Comparison of ENCODE assay signal across 8 cellular contexts in genomic region chr7:37920619-37921339, GRCh38.
A peak's percentile ranks its signal among the peaks of the same experiment; 100 is the strongest.
DNase-seq lines count a peak whose midpoint lies in the region; ATAC-seq and TF ChIP-seq lines count a peak whose summit lies in the region.

Gene EPDR1, plus strand, starts transcription at chr7:37920640. Its CDS starts 300 bp downstream, at chr7:37920940.

- no peaks in the 10 kb centered on the region for H3K9me3 ChIP-seq in iPS DF 6.9 (ENCODE audit: control insufficient read depth, insufficient read depth, low read length)

- in situ Hi-C loops in astrocyte of the cerebellum (cut with HindIII; ENCODE audit: low sequenced_read_pairs), result loop anchor here (25.0 kb wide), 1 partner anchor 392 kb away; no protein-coding TSS in a partner anchor

- TF ChIP-seq CTCF in C4-2B (conservative IDR thresholded peaks at IDR 0.05) (peak; percentile 30), astrocyte of the cerebellum (IDR thresholded peaks at IDR 0.05; ENCODE audit: low read depth, low read length, missing control alignments) (no peak), retinal pigment epithelial cell (conservative IDR thresholded peaks at IDR 0.05; ENCODE audit: low read depth, low read length) (no peak)

- H3K4me1 ChIP-seq in iPS DF 6.9 (ENCODE audit: control insufficient read depth, insufficient read depth, low read length), result peaks cover 2% of the 10 kb centered on the region; the same call in 1 of the 2 replicates

- peak; percentile 65 for ATAC-seq in GM18868 (IDR thresholded peaks at IDR 0.05; ENCODE audit: unreplicated experiment)
- ATAC-seq in HG03342 (IDR thresholded peaks at IDR 0.05; ENCODE audit: unreplicated experiment), result peak; percentile 36

- H3K4me3 ChIP-seq in astrocyte of the cerebellum (ENCODE audit: low read depth, low read length) (peak within 1 kb of the TSS; percentile 54), iPS DF 6.9 (ENCODE audit: low read length) (peak within 1 kb of the TSS; percentile 67), retinal pigment epithelial cell (ENCODE audit: low read length) (peak within 1 kb of the TSS; percentile 67)

- peaks cover 5% of the 10 kb centered on the region; the same call in 1 of the 2 replicates for H3K27me3 ChIP-seq in iPS DF 6.9 (ENCODE audit: control insufficient read depth, insufficient read depth, low read length)

- peak within 1 kb of the TSS; percentile 71 for H3K27ac ChIP-seq in C4-2B
- no peak within 1 kb of the TSS for H3K27ac ChIP-seq in iPS DF 6.9 (ENCODE audit: low read length)

- DNase-seq in NCI-H774 (lab: John Stamatoyannopoulos, UW) (peak; percentile 47), astrocyte of the cerebellum (ENCODE audit: low read depth) (no peak), iPS DF 6.9 (ENCODE audit: low read depth, low spot score) (no peak), retinal pigment epithelial cell (ENCODE audit: low read depth) (no peak), HPDE6-E6E7 (ENCODE audit: extremely low spot score) (no peak)

- WGBS in iPS DF 6.9 (ENCODE audit: insufficient coverage, insufficient read length), result no CpG with 5 or more reads among the region's 62 CpGs

- no peaks in the 10 kb centered on the region for H3K36me3 ChIP-seq in iPS DF 6.9 (ENCODE audit: control insufficient read depth, insufficient read depth, low read length)
